ENCODE assay signal across 8 cellular contexts in the genomic region with DNA sequence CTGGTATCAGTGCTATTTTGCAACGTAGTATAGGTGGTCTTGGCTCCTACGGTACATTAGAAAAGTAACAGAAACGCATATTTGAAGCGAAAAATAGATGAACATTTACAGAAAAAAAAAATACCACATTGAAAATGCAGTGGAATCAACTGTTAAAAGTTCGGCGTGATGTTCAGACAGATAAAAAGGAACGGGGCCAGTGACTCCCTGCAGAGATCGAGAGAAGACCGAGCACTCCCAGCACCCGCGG. TPM values are rescaled to one million over a fixed set of nuclear protein-coding genes. Genes with fewer than 3 reads are reported as not detected.
A peak's percentile ranks its signal among the peaks of the same experiment; 100 is the strongest.
DNase-seq lines count a peak whose midpoint lies in the region; ATAC-seq and TF ChIP-seq lines count a peak whose summit lies in the region.

No MANE protein-coding gene starts in this region.

- H3K4me1 Mint-ChIP-seq in HFFc6 (ENCODE audit: low read depth), result peaks cover 30% of the 10 kb centered on the region
- peaks cover 10% of the 10 kb centered on the region for H3K4me1 Mint-ChIP-seq in activated T-helper 17 cell treated with anti-CD3 and anti-CD28 coated beads, Interleukin-2, amount 50 U/mL, for 72 hours

- H3K27me3 ChIP-seq in spleen (replicated peaks in 1 of 7), result no peaks in the 10 kb centered on the region

- peak overlapping the region; percentile 95 to 99 (median 96) for H3K27ac ChIP-seq in spleen

- ATAC-seq in activated T-helper 17 cell treated with anti-CD3 and anti-CD28 coated beads, Interleukin-2, amount 50 U/mL, for 72 hours (replicated peaks), result no peak
- ATAC-seq in HG03442 (IDR thresholded peaks at IDR 0.05; ENCODE audit: unreplicated experiment) (no peak), HG03565 (IDR thresholded peaks at IDR 0.05; ENCODE audit: unreplicated experiment) (no peak)

- H3K36me3 Mint-ChIP-seq in HFFc6 (ENCODE audit: low read depth), result peaks cover 20% of the 10 kb centered on the region
- peaks cover 10% of the 10 kb centered on the region for H3K36me3 Mint-ChIP-seq in activated T-helper 17 cell treated with anti-CD3 and anti-CD28 coated beads, Interleukin-2, amount 50 U/mL, for 72 hours (ENCODE audit: low read depth)

- no peaks in the 10 kb centered on the region for H3K9me3 Mint-ChIP-seq in HFFc6
- no peaks in the 10 kb centered on the region for H3K9me3 Mint-ChIP-seq in activated T-helper 17 cell treated with anti-CD3 and anti-CD28 coated beads, Interleukin-2, amount 50 U/mL, for 72 hours

- WGBS in spleen, 5 donors, result 0 to 2% (median 1%) methylated on average over 11 of the region's 11 CpGs

- no peak for TF ChIP-seq POLR2A in spleen (IDR thresholded peaks at IDR 0.05)

- peaks cover 2% of the 10 kb centered on the region; the same call in 1 of the 2 replicates for H3K27me3 Mint-ChIP-seq in HFFc6 (ENCODE audit: insufficient read depth)
- H3K27me3 Mint-ChIP-seq in activated T-helper 17 cell treated with anti-CD3 and anti-CD28 coated beads, Interleukin-2, amount 50 U/mL, for 72 hours, result no peaks in the 10 kb centered on the region

- peak overlapping the region; percentile 84 for H3K4me3 Mint-ChIP-seq in HFFc6
- peak overlapping the region; percentile 69 for H3K4me3 Mint-ChIP-seq in activated T-helper 17 cell treated with anti-CD3 and anti-CD28 coated beads, Interleukin-2, amount 50 U/mL, for 72 hours

- peaks cover 0 to 22% (median 9%) of the 10 kb centered on the region in 6 donors for H3K36me3 ChIP-seq in spleen

- DNase-seq in HFFc6, result no peak
- no peak for DNase-seq in spleen
- no peak for DNase-seq in NCI-H146 (lab: John Stamatoyannopoulos, UW)
- no peak for DNase-seq in NCI-H510A treated with DMSO at 0.1 percent for 48 hours (lab: John Stamatoyannopoulos, UW)

- no peaks in the 10 kb centered on the region for H3K9me3 ChIP-seq in spleen

- TF ChIP-seq CTCF in HFFc6 (IDR thresholded peaks at IDR 0.05), result no peak
- TF ChIP-seq CTCF in spleen (IDR thresholded peaks at IDR 0.05 in 8 of 11, conservative IDR thresholded peaks at IDR 0.05 in 3 of 11), result no peak

- intact Hi-C loops in spleen (cut with DNase I; ENCODE audit: low total_unique reads), result loop anchor here (10.0 kb wide), 2 partner anchors 272 to 482 kb away; no protein-coding TSS in a partner anchor

- H3K4me3 ChIP-seq in iPS-11a (ENCODE audit: low read depth, low read length) (peak overlapping the region; percentile 89), spleen (peak overlapping the region; percentile 86 to 100 (median 98))

- peaks cover 19 to 62% (median 33%) of the 10 kb centered on the region in 6 donors for H3K4me1 ChIP-seq in spleen

- peak overlapping the region; percentile 88 for H3K27ac Mint-ChIP-seq in HFFc6
- H3K27ac Mint-ChIP-seq in activated T-helper 17 cell treated with anti-CD3 and anti-CD28 coated beads, Interleukin-2, amount 50 U/mL, for 72 hours, result peak overlapping the region; percentile 42

RNA-seq across cellular contexts. Expression of gene ZNF778, which starts 0.4 kb away (rescaled TPM):
- 1 to 10 TPM; 6.8 to 8.1 (median 7.5) TPM for total RNA-seq in HFFc6 (2021; fragmentation: NEBNext Ultra II Directional; extraction: Animal tissue kit (Norgen Biotek cat#: 25700))
- 1 to 10 TPM; 5.5 to 8.7 TPM for total RNA-seq in activated T-helper 17 cell treated with anti-CD3 and anti-CD28 coated beads, Interleukin-2, amount 50 U/mL, for 72 hours
- 10 to 100 TPM in 6 of 7 donors, 1 to 10 TPM in 1; 9.4 to 34.4 (median 12.9) TPM for total RNA-seq in spleen
- 1 to 10 TPM; 1.6 to 3.1 (median 1.8) TPM for polyA plus RNA-seq in spleen

RNA-seq across cellular contexts. Expression of gene SLC22A31, which starts 16.7 kb away (rescaled TPM):
- not detected for total RNA-seq in HFFc6 (2021; fragmentation: NEBNext Ultra II Directional; extraction: Animal tissue kit (Norgen Biotek cat#: 25700))
- under 1 TPM; 0.34 to 0.65 TPM for total RNA-seq in activated T-helper 17 cell treated with anti-CD3 and anti-CD28 coated beads, Interleukin-2, amount 50 U/mL, for 72 hours
- 1 to 10 TPM in 6 of 7 donors, under 1 TPM in 1; 0.98 to 8.3 (median 4.9) TPM for total RNA-seq in spleen
- polyA plus RNA-seq in spleen, result 1 to 10 TPM; 1.1 to 5.6 (median 4.2) TPM

RNA-seq across cellular contexts. Expression of gene CDH15, which starts 45.5 kb away (rescaled TPM):
- total RNA-seq in HFFc6 (2021; fragmentation: NEBNext Ultra II Directional; extraction: Animal tissue kit (Norgen Biotek cat#: 25700)), result under 1 TPM in 2 of 6 experiments, not detected in 4; 0.05 to 0.07 TPM
- under 1 TPM; 0.15 to 0.37 TPM for total RNA-seq in activated T-helper 17 cell treated with anti-CD3 and anti-CD28 coated beads, Interleukin-2, amount 50 U/mL, for 72 hours
- 1 to 10 TPM in 5 of 7 donors, under 1 TPM in 2; 0.74 to 7.4 (median 1.5) TPM for total RNA-seq in spleen
- 1 to 10 TPM in 1 of 3 donors, under 1 TPM in 2; 0.14 to 1.1 (median 0.57) TPM for polyA plus RNA-seq in spleen
